13 cellular contexts compared by ENCODE assay signal in the genomic region with DNA sequence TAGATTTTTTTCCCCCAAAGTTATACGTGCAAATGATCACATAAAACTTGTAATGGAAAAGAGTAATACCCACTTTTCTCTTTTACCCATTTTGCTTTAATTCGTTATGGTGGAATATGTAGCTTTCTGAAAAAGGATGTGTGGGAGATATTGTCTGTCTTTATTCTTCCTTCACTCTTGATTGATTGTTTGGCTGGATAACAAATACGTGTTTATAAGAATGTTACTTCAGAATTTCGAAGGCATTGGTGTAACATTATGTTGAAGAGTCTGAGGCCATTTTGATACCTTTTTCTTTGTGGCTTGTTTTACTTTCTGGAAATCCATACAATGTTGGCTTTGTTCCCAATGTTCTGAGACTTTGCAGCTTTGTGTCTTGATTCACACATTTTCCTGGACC.
DNase-seq lines count a peak whose midpoint lies in the region; ATAC-seq and TF ChIP-seq lines count a peak whose summit lies in the region.
"Had no signal": no experiment of that assay in that cellular context is flagged by ENCODE, and none has a peak within 500 bp of the region (broad histone marks: within the 10 kb centered on the region; RNA-seq: fewer than 3 reads in every experiment).

No MANE protein-coding gene starts in this region.

- H3K4me3 Mint-ChIP-seq in GM23338: no peak overlapping the region
- H3K4me3 Mint-ChIP-seq in CD4-positive, alpha-beta memory T cell: no peak overlapping the region
- H3K4me3 Mint-ChIP-seq: B cell; CD4-positive, alpha-beta T cell had no signal

- H3K9me3 Mint-ChIP-seq in GM23338: peaks cover 9% of the 10 kb centered on the region
- peaks cover 0 to 6% (median under 1%) of the 10 kb centered on the region in 8 donors for H3K9me3 Mint-ChIP-seq in CD4-positive, alpha-beta memory T cell
- H3K9me3 Mint-ChIP-seq in activated naive CD4-positive, alpha-beta T cell treated with anti-CD3 and anti-CD28 coated beads, Interleukin-2, amount 50 U/mL, for 72 hours: no peaks in the 10 kb centered on the region

- no peaks in the 10 kb centered on the region for H3K27me3 ChIP-seq in GM23338 (ENCODE audit: insufficient read depth)
- H3K27me3 ChIP-seq in CD4-positive, alpha-beta memory T cell (ENCODE audit: insufficient read depth, low read length): no peaks in the 10 kb centered on the region

- no peaks in the 10 kb centered on the region for H3K79me2 ChIP-seq in GM23338 (replicated peaks; ENCODE audit: insufficient read depth)

- H3K4me1 Mint-ChIP-seq in GM23338: peaks cover 33% of the 10 kb centered on the region
- H3K4me1 Mint-ChIP-seq in CD4-positive, alpha-beta memory T cell: peaks cover 0 to 5% (median under 1%) of the 10 kb centered on the region in 4 donors

- no peaks in the 10 kb centered on the region for H3K36me3 ChIP-seq in GM23338 (ENCODE audit: insufficient read depth)
- H3K36me3 ChIP-seq in CD4-positive, alpha-beta memory T cell (ENCODE audit: insufficient read depth, low read length): no peaks in the 10 kb centered on the region

- CTCF ChIA-PET in CD4-positive, alpha-beta memory T cell (lab: Charles Lee; ENCODE audit: partially characterized antibody): interaction anchor here (1.1 kb wide), 1 partner anchor 28 kb away, joined by 3 read pairs; no protein-coding TSS in a partner anchor

- no peak overlapping the region for H2AFZ ChIP-seq in GM23338

- no peaks in the 10 kb centered on the region for H3K9me2 ChIP-seq in GM23338 (ENCODE audit: insufficient read depth)

- peaks cover 42% of the 10 kb centered on the region for H3K4me1 ChIP-seq in GM23338 (ENCODE audit: insufficient read depth)
- no peaks in the 10 kb centered on the region for H3K4me1 ChIP-seq in CD4-positive, alpha-beta memory T cell (ENCODE audit: insufficient read depth, low read length)

- peak overlapping the region; percentile 41; the same call in 1 of the 2 replicates for H3K27ac Mint-ChIP-seq in GM23338
- H3K27ac Mint-ChIP-seq in CD4-positive, alpha-beta memory T cell: peak overlapping the region in 1 of 7 donors; percentile 19
- no peak overlapping the region for H3K27ac Mint-ChIP-seq in activated naive CD4-positive, alpha-beta T cell treated with anti-CD3 and anti-CD28 coated beads, Interleukin-2, amount 50 U/mL, for 72 hours
- H3K27ac Mint-ChIP-seq: B cell; CD4-positive, alpha-beta T cell had no signal

- H3K27me3 Mint-ChIP-seq in GM23338 (ENCODE audit: insufficient read depth, low read depth, poor library complexity): peaks cover 5% of the 10 kb centered on the region
- H3K27me3 Mint-ChIP-seq in CD4-positive, alpha-beta memory T cell: no peaks in the 10 kb centered on the region
- H3K27me3 Mint-ChIP-seq: B cell; CD4-positive, alpha-beta T cell had no signal

- intact Hi-C loops in CD4-positive, alpha-beta memory T cell (cut with micrococcal nuclease): no loop called here
- intact Hi-C loops in Right ventricle myocardium superior (cut with DNase I): no loop called here

- H4K20me1 ChIP-seq in GM23338 (replicated peaks; ENCODE audit: insufficient read depth): no peaks in the 10 kb centered on the region

- H3K9me3 ChIP-seq in CD4-positive, alpha-beta memory T cell (ENCODE audit: control insufficient read depth in 1 of 2, low read length in 2 of 2): no peaks in the 10 kb centered on the region

- no peak overlapping the region for H3K27ac ChIP-seq in GM23338 (ENCODE audit: low read depth)
- peak overlapping the region; percentile 18 for H3K27ac ChIP-seq in caudate nucleus (ENCODE audit: low read depth, low read length)
- no peak overlapping the region for H3K27ac ChIP-seq in CD4-positive, alpha-beta memory T cell (ENCODE audit: low read depth, low read length)

- DNase-seq in GM23338 (ENCODE audit: low spot score) (no peak), caudate nucleus (lab: John Stamatoyannopoulos, UW) (no peak), inferior parietal cortex (ENCODE audit: extremely low spot score) (peak; percentile 15), pons (ENCODE audit: low spot score) (peak; percentile 42), RKO (ENCODE audit: low spot score) (no peak), Right ventricle myocardium superior (no peak)
- DNase-seq in CD4-positive, alpha-beta memory T cell: no peak
- DNase-seq in activated naive CD4-positive, alpha-beta T cell treated with anti-CD3 and anti-CD28 coated beads, Interleukin-2, amount 50 U/mL, for 72 hours (ENCODE audit: low spot score in 2 of 2): no peak
- DNase-seq: CD4-positive, alpha-beta T cell; DMS79; H7; IMR-90 had no signal

- ATAC-seq in GM23338 (no peak), Right ventricle myocardium superior (ENCODE audit: poor library complexity) (no peak)
- no peak for ATAC-seq in activated naive CD4-positive, alpha-beta T cell treated with anti-CD3 and anti-CD28 coated beads, Interleukin-2, amount 50 U/mL, for 72 hours

- peaks cover 7% of the 10 kb centered on the region for H3K36me3 Mint-ChIP-seq in GM23338 (ENCODE audit: low read depth)
- H3K36me3 Mint-ChIP-seq in CD4-positive, alpha-beta memory T cell: peaks cover 9 to 21% of the 10 kb centered on the region in 2 donors
- no peaks in the 10 kb centered on the region for H3K36me3 Mint-ChIP-seq in activated naive CD4-positive, alpha-beta T cell treated with anti-CD3 and anti-CD28 coated beads, Interleukin-2, amount 50 U/mL, for 72 hours

- POLR2A ChIA-PET in CD4-positive, alpha-beta memory T cell (lab: Charles Lee; ENCODE audit: partially characterized antibody): no interaction called here

- H3K4me2 ChIP-seq in GM23338: no peak overlapping the region

- H3K4me3 ChIP-seq in GM23338: no peak overlapping the region
- no peak overlapping the region for H3K4me3 ChIP-seq in CD4-positive, alpha-beta memory T cell (ENCODE audit: low read length in 2 of 2)

- H3F3A ChIP-seq in GM23338 (replicated peaks; ENCODE audit: low read depth): no peaks in the 10 kb centered on the region

- no peak for TF ChIP-seq CTCF in GM23338 (conservative IDR thresholded peaks at IDR 0.05; ENCODE audit: low read depth in 2 of 2)

TF ChIP-seq in GM23338, 12 proteins besides CTCF, POLR2A, EP300 and RAD21 (continues in another document):
- TF ChIP-seq POLR2AphosphoS5 (IDR thresholded peaks at IDR 0.05; ENCODE audit: low read depth) (no peak), NANOG (IDR thresholded peaks at IDR 0.05; ENCODE audit: borderline replicate concordance) (no peak), CREB1 (CRISPR knock-in tag; IDR thresholded peaks at IDR 0.05; ENCODE audit: low read depth) (no peak), STAT1 (IDR thresholded peaks at IDR 0.05; ENCODE audit: unreplicated experiment) (no peak), EZH2phosphoT487 (IDR thresholded peaks at IDR 0.05; ENCODE audit: unreplicated experiment) (no peak)
- TF ChIP-seq, protein P1, sequence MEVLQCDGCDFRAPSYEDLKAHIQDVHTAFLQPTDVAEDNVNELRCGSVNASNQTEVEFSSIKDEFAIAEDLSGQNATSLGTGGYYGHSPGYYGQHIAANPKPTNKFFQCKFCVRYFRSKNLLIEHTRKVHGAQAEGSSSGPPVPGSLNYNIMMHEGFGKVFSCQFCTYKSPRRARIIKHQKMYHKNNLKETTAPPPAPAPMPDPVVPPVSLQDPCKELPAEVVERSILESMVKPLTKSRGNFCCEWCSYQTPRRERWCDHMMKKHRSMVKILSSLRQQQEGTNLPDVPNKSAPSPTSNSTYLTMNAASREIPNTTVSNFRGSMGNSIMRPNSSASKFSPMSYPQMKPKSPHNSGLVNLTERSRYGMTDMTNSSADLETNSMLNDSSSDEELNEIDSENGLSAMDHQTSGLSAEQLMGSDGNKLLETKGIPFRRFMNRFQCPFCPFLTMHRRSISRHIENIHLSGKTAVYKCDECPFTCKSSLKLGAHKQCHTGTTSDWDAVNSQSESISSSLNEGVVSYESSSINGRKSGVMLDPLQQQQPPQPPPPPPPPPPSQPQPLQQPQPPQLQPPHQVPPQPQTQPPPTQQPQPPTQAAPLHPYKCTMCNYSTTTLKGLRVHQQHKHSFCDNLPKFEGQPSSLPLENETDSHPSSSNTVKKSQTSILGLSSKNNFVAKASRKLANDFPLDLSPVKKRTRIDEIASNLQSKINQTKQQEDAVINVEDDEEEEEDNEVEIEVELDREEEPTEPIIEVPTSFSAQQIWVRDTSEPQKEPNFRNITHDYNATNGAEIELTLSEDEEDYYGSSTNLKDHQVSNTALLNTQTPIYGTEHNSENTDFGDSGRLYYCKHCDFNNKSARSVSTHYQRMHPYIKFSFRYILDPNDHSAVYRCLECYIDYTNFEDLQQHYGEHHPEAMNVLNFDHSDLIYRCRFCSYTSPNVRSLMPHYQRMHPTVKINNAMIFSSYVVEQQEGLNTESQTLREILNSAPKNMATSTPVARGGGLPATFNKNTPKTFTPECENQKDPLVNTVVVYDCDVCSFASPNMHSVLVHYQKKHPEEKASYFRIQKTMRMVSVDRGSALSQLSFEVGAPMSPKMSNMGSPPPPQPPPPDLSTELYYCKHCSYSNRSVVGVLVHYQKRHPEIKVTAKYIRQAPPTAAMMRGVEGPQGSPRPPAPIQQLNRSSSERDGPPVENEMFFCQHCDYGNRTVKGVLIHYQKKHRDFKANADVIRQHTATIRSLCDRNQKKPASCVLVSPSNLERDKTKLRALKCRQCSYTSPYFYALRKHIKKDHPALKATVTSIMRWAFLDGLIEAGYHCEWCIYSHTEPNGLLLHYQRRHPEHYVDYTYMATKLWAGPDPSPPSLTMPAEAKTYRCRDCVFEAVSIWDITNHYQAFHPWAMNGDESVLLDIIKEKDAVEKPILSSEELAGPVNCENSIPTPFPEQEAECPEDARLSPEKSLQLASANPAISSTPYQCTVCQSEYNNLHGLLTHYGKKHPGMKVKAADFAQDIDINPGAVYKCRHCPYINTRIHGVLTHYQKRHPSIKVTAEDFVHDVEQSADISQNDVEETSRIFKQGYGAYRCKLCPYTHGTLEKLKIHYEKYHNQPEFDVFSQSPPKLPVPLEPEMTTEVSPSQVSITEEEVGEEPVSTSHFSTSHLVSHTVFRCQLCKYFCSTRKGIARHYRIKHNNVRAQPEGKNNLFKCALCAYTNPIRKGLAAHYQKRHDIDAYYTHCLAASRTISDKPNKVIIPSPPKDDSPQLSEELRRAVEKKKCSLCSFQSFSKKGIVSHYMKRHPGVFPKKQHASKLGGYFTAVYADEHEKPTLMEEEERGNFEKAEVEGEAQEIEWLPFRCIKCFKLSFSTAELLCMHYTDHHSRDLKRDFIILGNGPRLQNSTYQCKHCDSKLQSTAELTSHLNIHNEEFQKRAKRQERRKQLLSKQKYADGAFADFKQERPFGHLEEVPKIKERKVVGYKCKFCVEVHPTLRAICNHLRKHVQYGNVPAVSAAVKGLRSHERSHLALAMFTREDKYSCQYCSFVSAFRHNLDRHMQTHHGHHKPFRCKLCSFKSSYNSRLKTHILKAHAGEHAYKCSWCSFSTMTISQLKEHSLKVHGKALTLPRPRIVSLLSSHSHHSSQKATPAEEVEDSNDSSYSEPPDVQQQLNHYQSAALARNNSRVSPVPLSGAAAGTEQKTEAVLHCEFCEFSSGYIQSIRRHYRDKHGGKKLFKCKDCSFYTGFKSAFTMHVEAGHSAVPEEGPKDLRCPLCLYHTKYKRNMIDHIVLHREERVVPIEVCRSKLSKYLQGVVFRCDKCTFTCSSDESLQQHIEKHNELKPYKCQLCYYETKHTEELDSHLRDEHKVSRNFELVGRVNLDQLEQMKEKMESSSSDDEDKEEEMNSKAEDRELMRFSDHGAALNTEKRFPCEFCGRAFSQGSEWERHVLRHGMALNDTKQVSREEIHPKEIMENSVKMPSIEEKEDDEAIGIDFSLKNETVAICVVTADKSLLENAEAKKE (CRISPR knock-in tag; IDR thresholded peaks at IDR 0.05): no peak

Comparison
In these comparisons a context has a peak if more than half of its experiments do, and no peak if none do; other contexts are left out.
1. DNase-seq: peak in inferior parietal cortex (single experiment) and pons (single experiment); none in GM23338 (single experiment), caudate nucleus (0 of 61), CD4-positive, alpha-beta memory T cell (0 of 5), activated naive CD4-positive, alpha-beta T cell treated with anti-CD3 and anti-CD28 coated beads, Interleukin-2, amount 50 U/mL, for 72 hours (0 of 2), RKO (single experiment) and Right ventricle myocardium superior (single experiment).